In genomic region chr6:157597461-157598312, GRCh38 we compare ENCODE assay signal across 8 cellular contexts.
DNase-seq lines count a peak whose midpoint lies in the region; ATAC-seq and TF ChIP-seq lines count a peak whose summit lies in the region.

No MANE protein-coding gene starts in this region.

- no peaks in the 10 kb centered on the region for H3K27me3 ChIP-seq in trophoblast cell (ENCODE audit: insufficient read depth, low read length)

- H4K8ac ChIP-seq in trophoblast cell (ENCODE audit: low read depth, low read length) = no peak overlapping the region

- WGBS in trophoblast cell (ENCODE audit: extremely low coverage, insufficient coverage, insufficient read length) = no CpG with 5 or more reads among the region's 9 CpGs

- no peak overlapping the region for H2AFZ ChIP-seq in trophoblast cell (ENCODE audit: insufficient read depth, low read length, poor library complexity)

- no peaks in the 10 kb centered on the region for H3K79me2 ChIP-seq in trophoblast cell (ENCODE audit: control insufficient read depth, insufficient read depth, low read length, poor library complexity)

- peak; percentile 63 for TF ChIP-seq CTCF in AG09319 (IDR thresholded peaks at IDR 0.05; ENCODE audit: low read depth, low read length)
- peak; percentile 70 for TF ChIP-seq CTCF in GM13977 (IDR thresholded peaks at IDR 0.05; ENCODE audit: extremely low read depth, insufficient read depth, missing control alignments)

- in situ Hi-C loops in GM13977 (cut with MboI; ENCODE audit: low pct_unique_long_range_greater_than_20kb, low sequenced_read_pairs, unreplicated experiment) = no loop called here

- H3K23ac ChIP-seq in trophoblast cell (ENCODE audit: low read length) = no peak overlapping the region

- peaks cover 2% of the 10 kb centered on the region in 2 experiments for H3K4me1 ChIP-seq in trophoblast cell (ENCODE audit: control insufficient read depth in 1 of 2, insufficient read depth in 2 of 2, low read length in 2 of 2)

- no peaks in the 10 kb centered on the region for H3K9me3 ChIP-seq in trophoblast cell (ENCODE audit: insufficient read depth, low read depth, low read length)

- no peak overlapping the region for H3K9ac ChIP-seq in trophoblast cell (ENCODE audit: low read length)

- H2BK120ac ChIP-seq in trophoblast cell (ENCODE audit: insufficient read depth, low read length, poor library complexity) = no peak overlapping the region

- H2BK5ac ChIP-seq in trophoblast cell (ENCODE audit: low read depth, low read length, poor library complexity) = no peak overlapping the region

- H3K4me2 ChIP-seq in trophoblast cell (ENCODE audit: low read length) = no peak overlapping the region

- H4K91ac ChIP-seq in trophoblast cell (ENCODE audit: low read depth, low read length) = no peak overlapping the region

- no peak overlapping the region for H3K14ac ChIP-seq in trophoblast cell (ENCODE audit: low read length)

- H4K12ac ChIP-seq in trophoblast cell (ENCODE audit: low read depth, low read length) = no peak overlapping the region

- no peaks in the 10 kb centered on the region for H3K36me3 ChIP-seq in trophoblast cell (ENCODE audit: control insufficient read depth in 1 of 2, insufficient read depth in 2 of 2, low read length in 2 of 2)

- H3K4me3 ChIP-seq in trophoblast cell (ENCODE audit: low read depth, low read length) = no peak overlapping the region

- no peaks in the 10 kb centered on the region for H3K79me1 ChIP-seq in trophoblast cell (ENCODE audit: low read length)

- DNase-seq in AG09319 (ENCODE audit: extremely low read depth, low read depth) (no peak), GM13977 (ENCODE audit: low spot score) (peak; percentile 66), NCI-H460 (ENCODE audit: extremely low read depth, low read depth) (peak; percentile 28), globus pallidus (ENCODE audit: low spot score) (peak; percentile 46), trophoblast cell (peak; percentile 29 to 73)
- peak; percentile 40 for DNase-seq in activated T-cell treated with anti-CD3 and anti-CD28 coated beads, Interleukin-2, amount 50 U/mL, for 1 hour

- ATAC-seq in GM19035 (IDR thresholded peaks at IDR 0.05; ENCODE audit: unreplicated experiment) = no peak
- no peak for ATAC-seq in HG02588 (IDR thresholded peaks at IDR 0.05; ENCODE audit: unreplicated experiment)

- H2BK12ac ChIP-seq in trophoblast cell (ENCODE audit: low read length) = no peak overlapping the region

- H3K4ac ChIP-seq in trophoblast cell (ENCODE audit: low read depth, low read length) = no peak overlapping the region

- no peak overlapping the region for H3K18ac ChIP-seq in trophoblast cell (ENCODE audit: low read length)

- no peak overlapping the region for H2AK5ac ChIP-seq in trophoblast cell (ENCODE audit: low read length)

- no peak overlapping the region for H3K27ac ChIP-seq in trophoblast cell (ENCODE audit: low read depth, low read length)
